In genomic region chr13:40622761-40623160, GRCh38 we compare ENCODE assay signal across 1 cellular context.
TF ChIP-seq lines count a peak whose summit lies in the region.

No MANE protein-coding gene starts in this region.

TF ChIP-seq in HepG2, 621 proteins besides CTCF, POLR2A, EP300 and RAD21:
- no peak for TF ChIP-seq TCF7L2 (IDR thresholded peaks at IDR 0.05; ENCODE audit: low read depth, low read length)
- TF ChIP-seq CREBL2 (CRISPR knock-in tag; IDR thresholded peaks at IDR 0.05; ENCODE audit: borderline replicate concordance), result no peak
- TF ChIP-seq ZNF333 (CRISPR knock-in tag; IDR thresholded peaks at IDR 0.05; ENCODE audit: borderline replicate concordance), result no peak
- no peak for TF ChIP-seq E2F5 (CRISPR knock-in tag; conservative IDR thresholded peaks at IDR 0.05)
- TF ChIP-seq PHF21A (CRISPR knock-in tag; IDR thresholded peaks at IDR 0.05), result no peak
- no peak for TF ChIP-seq ZNF547 (CRISPR knock-in tag; IDR thresholded peaks at IDR 0.05)
- TF ChIP-seq WIZ (CRISPR knock-in tag; IDR thresholded peaks at IDR 0.05), result no peak
- TF ChIP-seq AKAP8 (CRISPR knock-in tag; IDR thresholded peaks at IDR 0.05), result no peak
- TF ChIP-seq ZNF496 (CRISPR knock-in tag; IDR thresholded peaks at IDR 0.05; ENCODE audit: insufficient replicate concordance), result no peak
- no peak for TF ChIP-seq CREB3 (CRISPR knock-in tag; IDR thresholded peaks at IDR 0.05)
- TF ChIP-seq KDM5B (CRISPR knock-in tag; IDR thresholded peaks at IDR 0.05; ENCODE audit: borderline replicate concordance), result no peak
- no peak for TF ChIP-seq KLF6 (CRISPR knock-in tag; IDR thresholded peaks at IDR 0.05)
- no peak for TF ChIP-seq ZNF652 (CRISPR knock-in tag; IDR thresholded peaks at IDR 0.05; ENCODE audit: borderline replicate concordance, low read depth)
- no peak for TF ChIP-seq KLF11 (CRISPR knock-in tag; IDR thresholded peaks at IDR 0.05)
- TF ChIP-seq ZNF33B (CRISPR knock-in tag; IDR thresholded peaks at IDR 0.05), result no peak
- no peak for TF ChIP-seq ZNF12 (CRISPR knock-in tag; IDR thresholded peaks at IDR 0.05)
